Comparison of ENCODE assay signal across 1 cellular context in genomic region chr1:206116191-206116872, GRCh38.
TF ChIP-seq lines count a peak whose summit lies in the region.

No MANE protein-coding gene starts in this region.

TF ChIP-seq in H1, 55 proteins besides CTCF, POLR2A, EP300 and RAD21 (continued from another document):
- no peak for TF ChIP-seq ATF2 (IDR thresholded peaks at IDR 0.05; ENCODE audit: low read length)
- TF ChIP-seq RFX5 (IDR thresholded peaks at IDR 0.05; ENCODE audit: borderline replicate concordance, low read depth, low read length): no peak
- no peak for TF ChIP-seq TAF7 (optimal IDR thresholded peaks at IDR 0.05; ENCODE audit: borderline replicate concordance, low read depth, low read length)
- TF ChIP-seq TBP (IDR thresholded peaks at IDR 0.05; ENCODE audit: low read depth, low read length): no peak
- TF ChIP-seq EZH2 (IDR thresholded peaks at IDR 0.05; ENCODE audit: low read depth, low read length, severe bottlenecking): no peak
- no peak for TF ChIP-seq HDAC2 (IDR thresholded peaks at IDR 0.05; ENCODE audit: borderline replicate concordance in 1 of 2, low read depth in 2 of 2, low read length in 2 of 2)
- no peak for TF ChIP-seq NRF1 (IDR thresholded peaks at IDR 0.05; ENCODE audit: low read depth, low read length)
